ENCODE assay signal across 23 cellular contexts in genomic region chr15:98075441-98075840, GRCh38.
A peak's percentile ranks its signal among the peaks of the same experiment; 100 is the strongest.
DNase-seq lines count a peak whose midpoint lies in the region; ATAC-seq, FAIRE-seq and TF ChIP-seq lines count a peak whose summit lies in the region.
"Had no signal": no experiment of that assay in that cellular context is flagged by ENCODE, and none has a peak within 500 bp of the region (broad histone marks: within the 10 kb centered on the region; RNA-seq: fewer than 3 reads in every experiment).

No MANE protein-coding gene starts in this region.

- H3K4me3 ChIP-seq in K562: no peak overlapping the region
- no peak overlapping the region for H3K4me3 ChIP-seq in epithelial cell of esophagus (ENCODE audit: low read length)
- no peak overlapping the region for H3K4me3 ChIP-seq in tibial artery
- H3K4me3 ChIP-seq: GM23248 had no signal

- peaks cover 8% of the 10 kb centered on the region for H3K27me3 Mint-ChIP-seq in nephron (ENCODE audit: low read depth)
- H3K27me3 Mint-ChIP-seq: CD4-positive, CD25-positive, alpha-beta regulatory T cell had no signal

- no peak for FAIRE-seq in K562 (lab: Jason Lieb, UNC)
- FAIRE-seq: HepG2 had no signal

- no peak for TF ChIP-seq POLR2A in K562 (conservative IDR thresholded peaks at IDR 0.05)

- H3K9me3 ChIP-seq in K562 (replicated peaks; ENCODE audit: control insufficient read depth, insufficient read depth, low read depth, low read length): no peaks in the 10 kb centered on the region
- H3K9me3 ChIP-seq in tibial artery: no peaks in the 10 kb centered on the region

- H3K27me3 ChIP-seq in K562 (ENCODE audit: control insufficient read depth in 2 of 2, insufficient read depth in 2 of 2, low read length in 2 of 2): no peaks in the 10 kb centered on the region
- H3K27me3 ChIP-seq in tibial artery: no peaks in the 10 kb centered on the region

- H3K4me1 ChIP-seq in K562 (replicated peaks in 1 of 2; ENCODE audit: control insufficient read depth in 2 of 2, insufficient read depth in 2 of 2, low read length in 2 of 2) (peaks cover 7 to 24% of the 10 kb centered on the region in 2 experiments; a peak in 4 of 5 replicates), tibial artery (peaks cover 0 to 20% (median 10%) of the 10 kb centered on the region in 4 donors)

- H3K9me3 Mint-ChIP-seq in nephron: peaks cover 16% of the 10 kb centered on the region
- H3K9me3 Mint-ChIP-seq: H9 had no signal

- peak overlapping the region; percentile 21; the same call in 1 of the 2 replicates for H2AFZ ChIP-seq in K562 (ENCODE audit: low read depth, low read length)
- H2AFZ ChIP-seq: GM23248 had no signal

- no peaks in the 10 kb centered on the region for H3K9me1 ChIP-seq in K562 (ENCODE audit: control insufficient read depth, insufficient read depth, low read length)

- H3K4me3 Mint-ChIP-seq in nephron: no peak overlapping the region
- H3K4me3 Mint-ChIP-seq: CD4-positive, CD25-positive, alpha-beta regulatory T cell; H9; HFFc6 had no signal

- TF ChIP-seq CTCF in K562 (IDR thresholded peaks at IDR 0.05 in 2 of 3, conservative IDR thresholded peaks at IDR 0.05 in 1 of 3; ENCODE audit: insufficient read depth in 2 of 3, low read depth in 1 of 3, low read length in 3 of 3) (no peak), epithelial cell of esophagus (IDR thresholded peaks at IDR 0.05; ENCODE audit: insufficient read depth, low read depth, low read length, missing control alignments) (no peak), nephron (IDR thresholded peaks at IDR 0.05; ENCODE audit: unreplicated experiment in 3 of 3) (no peak), tibial artery (IDR thresholded peaks at IDR 0.05) (no peak)

- no peak overlapping the region for H3K9ac ChIP-seq in K562 (ENCODE audit: insufficient read depth in 1 of 2, low read depth in 2 of 2, low read length in 2 of 2)
- H3K9ac ChIP-seq: GM23248 had no signal

- POLR2A ChIA-PET in K562 (lab: Yijun Ruan, JAX): interaction anchor here (0.5 kb wide), 1 partner anchor 31 kb away, joined by 3 read pairs; no protein-coding TSS in a partner anchor

- H3K27ac Mint-ChIP-seq in nephron: peak overlapping the region in 2 of 3 experiments; percentile 70 to 77
- H3K27ac Mint-ChIP-seq: CD4-positive, CD25-positive, alpha-beta regulatory T cell; H9 had no signal

- peaks cover 23% of the 10 kb centered on the region for H3K4me1 Mint-ChIP-seq in nephron
- H3K4me1 Mint-ChIP-seq: CD4-positive, CD25-positive, alpha-beta regulatory T cell had no signal

- ATAC-seq in K562 (no peak), GM21717 (IDR thresholded peaks at IDR 0.05; ENCODE audit: unreplicated experiment) (no peak), HG03097 (IDR thresholded peaks at IDR 0.05; ENCODE audit: low FRiP score, unreplicated experiment) (no peak), GM18907 (IDR thresholded peaks at IDR 0.05; ENCODE audit: unreplicated experiment) (no peak)
- ATAC-seq: HepG2 had no signal

- H3K4me2 ChIP-seq in K562 (ENCODE audit: insufficient read depth, low read length): no peak overlapping the region

- H3K27ac ChIP-seq in K562 (ENCODE audit: extremely low read depth, low read depth, low read length) (peak overlapping the region; percentile 76; the same call in 1 of the 3 replicates), tibial artery (peak overlapping the region; percentile 50 to 69)
- H3K27ac ChIP-seq: GM23248, HL-60, RWPE1 had no signal

- DNase-seq in K562 (ENCODE audit: extremely low read depth in 1 of 4, low spot score in 3 of 4) (no peak), epithelial cell of esophagus (ENCODE audit: low read depth) (peak; percentile 69), tibial artery (no peak)
- DNase-seq: CD4-positive, CD25-positive, alpha-beta regulatory T cell; DMS79; GM23248; H9; HFFc6; KBM-7; NCI-H1105 treated with DMSO at 0.1 percent for 48 hours; NCI-H2029 treated with DMSO at 0.1 percent for 48 hours; NCI-H226; NCI-H510A treated with DMSO at 0.1 percent for 48 hours; NCI-H748 treated with DMSO at 0.1 percent for 48 hours; NK-92 treated with Interleukin-12 subunit alpha and Interleukin-12 subunit beta, amount 100 ng/mL, for 24 hours; SIG-M5 had no signal

- no TSS peak for BruUV-seq in K562 (replicated peaks; lab: Mats Ljungman, UMichigan)

- no peaks in the 10 kb centered on the region for H3K36me3 ChIP-seq in K562 (ENCODE audit: control insufficient read depth, insufficient read depth, low read length)
- no peaks in the 10 kb centered on the region for H3K36me3 ChIP-seq in tibial artery

- intact Hi-C loops in K562 (cut with micrococcal nuclease): loop anchor here (5.0 kb wide), 1 partner anchor 113 kb away; the partner anchor contains the start of gene ARRDC4
- intact Hi-C loops in tibial artery (cut with DNase I; ENCODE audit: low total_unique reads): no loop called here

- in situ Hi-C loops in K562 (cut with MboI): no loop called here

- H3K36me3 Mint-ChIP-seq in nephron (ENCODE audit: low read depth): no peaks in the 10 kb centered on the region
- H3K36me3 Mint-ChIP-seq: CD4-positive, CD25-positive, alpha-beta regulatory T cell had no signal

- no peak for TF ChIP-seq EP300 in K562 (IDR thresholded peaks at IDR 0.05; ENCODE audit: low read length)

- TF ChIP-seq RAD21 in K562 (CRISPR knock-in tag; conservative IDR thresholded peaks at IDR 0.05 in 1 of 2, IDR thresholded peaks at IDR 0.05 in 1 of 2): no peak

- H3K79me2 ChIP-seq in K562 (ENCODE audit: control insufficient read depth, insufficient read depth, low read length): no peaks in the 10 kb centered on the region

- no peaks in the 10 kb centered on the region for H4K20me1 ChIP-seq in K562 (replicated peaks; ENCODE audit: control insufficient read depth, insufficient read depth, low read length)

- CTCF ChIA-PET in K562 (lab: Yijun Ruan, JAX; ENCODE audit: low intra/inter-chr PET ratio): no interaction called here

TF ChIP-seq in K562, 482 proteins besides CTCF, POLR2A, EP300 and RAD21:
- TF ChIP-seq THAP12 (CRISPR knock-in tag; IDR thresholded peaks at IDR 0.05) (no peak), ZNF778 (CRISPR knock-in tag; IDR thresholded peaks at IDR 0.05) (no peak), PPARD (CRISPR knock-in tag; IDR thresholded peaks at IDR 0.05) (no peak), MEF2A (IDR thresholded peaks at IDR 0.05; ENCODE audit: control insufficient read depth, low read depth, low read length) (no peak), ZNF740 (CRISPR knock-in tag; IDR thresholded peaks at IDR 0.05) (no peak), ZNF740 (tag; IDR thresholded peaks at IDR 0.05) (no peak), POLR2B (IDR thresholded peaks at IDR 0.05; ENCODE audit: low read depth, partially characterized antibody) (no peak), TBL1XR1 (IDR thresholded peaks at IDR 0.05; ENCODE audit: low read length in 2 of 2) (no peak), DPF2 (IDR thresholded peaks at IDR 0.05) (no peak), NFIX (CRISPR knock-in tag; IDR thresholded peaks at IDR 0.05; ENCODE audit: low read depth) (no peak)
